ENCODE assay signal across 13 cellular contexts in the genomic region with DNA sequence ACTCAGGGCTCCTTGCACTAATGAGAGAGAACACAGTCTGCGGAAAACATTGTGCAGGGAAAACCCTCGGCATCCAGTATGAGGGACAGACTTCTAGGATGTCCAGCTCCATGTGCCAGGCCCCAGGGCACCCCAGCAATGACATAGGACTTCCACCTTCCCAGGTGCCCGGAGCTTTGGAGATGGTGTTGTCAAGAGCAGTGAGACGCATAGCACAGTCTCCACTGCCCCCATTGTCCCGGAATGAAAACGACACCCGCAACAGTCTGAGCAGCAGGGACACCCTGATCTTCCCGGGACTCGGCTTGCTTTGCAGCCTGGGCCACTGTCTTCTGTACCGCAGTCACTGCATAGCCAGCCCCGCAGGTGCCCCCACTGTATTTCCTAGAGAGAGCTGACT.
DNase-seq lines count a peak whose midpoint lies in the region; ATAC-seq, FAIRE-seq and TF ChIP-seq lines count a peak whose summit lies in the region.
"Had no signal": no experiment of that assay in that cellular context is flagged by ENCODE, and none has a peak within 500 bp of the region (broad histone marks: within the 10 kb centered on the region; RNA-seq: fewer than 3 reads in every experiment).

No MANE protein-coding gene starts in this region.

- no peaks in the 10 kb centered on the region for H3K23me2 ChIP-seq in H1 (ENCODE audit: low read depth, low read length)

- H3K4me3 Mint-ChIP-seq in GM23338, result no peak overlapping the region
- H3K4me3 Mint-ChIP-seq in stimulated activated naive B cell treated with anti-CD40 and anti-IgM and Interleukin-4, amounts not matched to agents 10 μg/mL and 1 μg/mL and 100 μg/mL, for 72 hours, result no peak overlapping the region
- H3K4me3 Mint-ChIP-seq: CD14-positive monocyte; CD8-positive, alpha-beta memory T cell had no signal

- H3K9ac ChIP-seq in H1 (replicated peaks in 1 of 4; ENCODE audit: extremely low read depth in 1 of 4, low read depth in 3 of 4, low read length in 3 of 4) (no peak overlapping the region), HepG2 (ENCODE audit: insufficient read depth, low read depth, low read length) (no peak overlapping the region)

- no peak for FAIRE-seq in H1 (lab: Jason Lieb, UNC)
- FAIRE-seq in HepG2 (lab: Jason Lieb, UNC), result no peak
- FAIRE-seq: A549, H54 had no signal

- H3K9me3 ChIP-seq in H1 (ENCODE audit: insufficient read depth in 2 of 2, low read depth in 1 of 2, low read length in 1 of 2), result no peaks in the 10 kb centered on the region
- H3K9me3 ChIP-seq in HepG2 (ENCODE audit: low read length), result no peaks in the 10 kb centered on the region; the same call in 1 of the 2 replicates
- H3K9me3 ChIP-seq: A549, BE2C had no signal

- no peak overlapping the region for H2BK120ac ChIP-seq in H1 (replicated peaks; ENCODE audit: low read depth, low read length)

- POLR2A ChIA-PET in H1 (lab: Charles Lee; ENCODE audit: partially characterized antibody) (no interaction called here), HepG2 (lab: Yijun Ruan, JAX) (no interaction called here)

- no peak overlapping the region for H3K14ac ChIP-seq in H1 (ENCODE audit: insufficient read length)

- 92% methylated on average over 11 of the region's 11 CpGs; no CpG with 5 or more reads in 1 of the 2 experiments for WGBS in H1 (ENCODE audit: extremely low coverage in 1 of 2, insufficient coverage in 1 of 2, insufficient read length in 1 of 2, insufficient replicate concordance in 2 of 2, low coverage in 1 of 2, low lambda C conversion rate in 2 of 2, missing lambda C conversion rate in 1 of 2), 2 experiments
- 66% methylated on average over 9 of the region's 11 CpGs for WGBS in HepG2 (ENCODE audit: low lambda C conversion rate)

- TF ChIP-seq CTCF in GM23338 (conservative IDR thresholded peaks at IDR 0.05; ENCODE audit: low read depth in 2 of 2), result peak in 1 of 2 experiments; percentile 52; a peak in 2 of 4 replicates
- TF ChIP-seq CTCF in H1 (IDR thresholded peaks at IDR 0.05; ENCODE audit: control extremely low read depth in 1 of 3, insufficient read depth in 1 of 3, low read depth in 1 of 3, low read length in 3 of 3), result peak; percentile 20 to 35 (median 24); a peak in 3 of 4 replicates
- TF ChIP-seq CTCF in HepG2 (CRISPR knock-in tag; IDR thresholded peaks at IDR 0.05), result peak; percentile 16; the same call in 1 of the 2 replicates

- no peaks in the 10 kb centered on the region for H3K4me1 Mint-ChIP-seq in GM23338
- H3K4me1 Mint-ChIP-seq in stimulated activated naive B cell treated with anti-CD40 and anti-IgM and Interleukin-4, amounts not matched to agents 10 μg/mL and 1 μg/mL and 100 μg/mL, for 72 hours, result no peaks in the 10 kb centered on the region
- H3K4me1 Mint-ChIP-seq: CD14-positive monocyte; CD8-positive, alpha-beta memory T cell had no signal

- no peaks in the 10 kb centered on the region for H3K36me3 ChIP-seq in GM23338 (ENCODE audit: insufficient read depth)
- H3K36me3 ChIP-seq in H1 (ENCODE audit: control insufficient read depth in 2 of 4, insufficient read depth in 4 of 4, low read length in 3 of 4), result no peaks in the 10 kb centered on the region
- no peaks in the 10 kb centered on the region for H3K36me3 ChIP-seq in HepG2 (replicated peaks in 1 of 2; ENCODE audit: control insufficient read depth in 1 of 2, insufficient read depth in 2 of 2, low read length in 2 of 2)
- H3K36me3 ChIP-seq: BE2C had no signal

- no peak overlapping the region for H3K27ac Mint-ChIP-seq in GM23338
- peak overlapping the region; percentile 34 for H3K27ac Mint-ChIP-seq in stimulated activated naive B cell treated with anti-CD40 and anti-IgM and Interleukin-4, amounts not matched to agents 10 μg/mL and 1 μg/mL and 100 μg/mL, for 72 hours
- H3K27ac Mint-ChIP-seq in activated naive CD4-positive, alpha-beta T cell treated with anti-CD3 and anti-CD28 coated beads, Interleukin-2, amount 50 U/mL, for 72 hours, result no peak overlapping the region
- H3K27ac Mint-ChIP-seq: CD8-positive, alpha-beta memory T cell had no signal

- H3K79me2 ChIP-seq in GM23338 (replicated peaks; ENCODE audit: insufficient read depth), result no peaks in the 10 kb centered on the region
- no peaks in the 10 kb centered on the region for H3K79me2 ChIP-seq in H1 (ENCODE audit: control insufficient read depth in 1 of 2, insufficient read depth in 2 of 2, low read length in 2 of 2)
- H3K79me2 ChIP-seq in HepG2 (ENCODE audit: insufficient read depth, low read length), result no peaks in the 10 kb centered on the region

- TF ChIP-seq POLR2A in H1 (IDR thresholded peaks at IDR 0.05; ENCODE audit: control extremely low read depth in 1 of 2, low read depth in 2 of 2, low read length in 2 of 2) (no peak), HepG2 (IDR thresholded peaks at IDR 0.05; ENCODE audit: insufficient read depth in 1 of 2, low read depth in 2 of 2, low read length in 2 of 2) (no peak)

- H3K27ac ChIP-seq in GM23338 (ENCODE audit: low read depth), result no peak overlapping the region
- H3K27ac ChIP-seq in H1 (ENCODE audit: low read depth, low read length), result no peak overlapping the region
- no peak overlapping the region for H3K27ac ChIP-seq in HepG2 (ENCODE audit: extremely low read length, insufficient read depth, low read length)
- H3K27ac ChIP-seq: A549 had no signal

- no peak overlapping the region for H3K4me2 ChIP-seq in GM23338
- H3K4me2 ChIP-seq in H1 (ENCODE audit: insufficient read depth in 1 of 2, low read depth in 2 of 2, low read length in 2 of 2), result no peak overlapping the region
- H3K4me2 ChIP-seq in HepG2 (ENCODE audit: low read depth, low read length), result no peak overlapping the region
- H3K4me2 ChIP-seq: A549 had no signal

- H4K8ac ChIP-seq in H1 (ENCODE audit: extremely low read depth, insufficient read depth, low read length), result no peak overlapping the region

- H2AK5ac ChIP-seq in H1 (ENCODE audit: low read depth, low read length), result no peak overlapping the region

- H3K23ac ChIP-seq in H1 (ENCODE audit: insufficient read length), result no peak overlapping the region

- ATAC-seq in GM23338 (peak; percentile 40; the same call in 1 of the 3 replicates), HepG2 (no peak), HG02981 (IDR thresholded peaks at IDR 0.05; ENCODE audit: unreplicated experiment) (no peak)
- no peak for ATAC-seq in stimulated activated naive B cell treated with anti-CD40 and anti-IgM and Interleukin-4, amounts not matched to agents 10 μg/mL and 1 μg/mL and 100 μg/mL, for 72 hours (replicated peaks)
- ATAC-seq in activated naive CD4-positive, alpha-beta T cell treated with anti-CD3 and anti-CD28 coated beads, Interleukin-2, amount 50 U/mL, for 72 hours, result no peak
- ATAC-seq: A549 had no signal

- no peaks in the 10 kb centered on the region for H3K36me3 Mint-ChIP-seq in GM23338 (ENCODE audit: low read depth)
- H3K36me3 Mint-ChIP-seq in stimulated activated naive B cell treated with anti-CD40 and anti-IgM and Interleukin-4, amounts not matched to agents 10 μg/mL and 1 μg/mL and 100 μg/mL, for 72 hours, result no peaks in the 10 kb centered on the region
- H3K36me3 Mint-ChIP-seq in activated naive CD4-positive, alpha-beta T cell treated with anti-CD3 and anti-CD28 coated beads, Interleukin-2, amount 50 U/mL, for 72 hours, result no peaks in the 10 kb centered on the region
- H3K36me3 Mint-ChIP-seq: CD14-positive monocyte; CD8-positive, alpha-beta memory T cell had no signal

- no peak overlapping the region for H2BK12ac ChIP-seq in H1 (ENCODE audit: low read depth, low read length)

- no peak overlapping the region for H2BK15ac ChIP-seq in H1 (ENCODE audit: low read length)

- H3K79me1 ChIP-seq in H1 (ENCODE audit: low read depth, low read length), result no peaks in the 10 kb centered on the region

- no peak overlapping the region for H2BK5ac ChIP-seq in H1 (ENCODE audit: low read depth, low read length)

- 0 out of 2 replicates have a peak, but pooled peaks cover 2% of the 10 kb centered on the region for H3K9me2 ChIP-seq in GM23338 (ENCODE audit: insufficient read depth)

- no peaks in the 10 kb centered on the region for H3K27me3 ChIP-seq in GM23338 (ENCODE audit: insufficient read depth)
- no peaks in the 10 kb centered on the region for H3K27me3 ChIP-seq in H1 (replicated peaks in 1 of 4; ENCODE audit: control insufficient read depth in 3 of 4, extremely low read depth in 1 of 4, insufficient read depth in 3 of 4, low read length in 3 of 4)
- no peaks in the 10 kb centered on the region for H3K27me3 ChIP-seq in HepG2 (ENCODE audit: control insufficient read depth in 1 of 2, insufficient read depth in 2 of 2, low read length in 2 of 2)
- H3K27me3 ChIP-seq: BE2C had no signal

- CTCF ChIA-PET in H1 (lab: Charles Lee; ENCODE audit: partially characterized antibody) (interaction anchor here (0.8 to 1.2 kb wide), 4 partner anchors 34 to 569 kb away, joined by 3 to 4 read pairs (median 4); no protein-coding TSS in a partner anchor), HepG2 (lab: Yijun Ruan, JAX; ENCODE audit: low intra/inter-chr PET ratio, low total read pairs) (no interaction called here)

- H2AFZ ChIP-seq in GM23338 (no peak overlapping the region), H1 (ENCODE audit: low read length) (no peak overlapping the region), HepG2 (ENCODE audit: low read length) (no peak overlapping the region)

- no peak overlapping the region for H4K91ac ChIP-seq in H1 (replicated peaks; ENCODE audit: insufficient read length, low read length)

- TF ChIP-seq RAD21 in H1 (IDR thresholded peaks at IDR 0.05 in 1 of 2, conservative IDR thresholded peaks at IDR 0.05 in 1 of 2; ENCODE audit: low read depth in 2 of 2, low read length in 2 of 2) (peak; percentile 63 to 65), HepG2 (CRISPR knock-in tag; IDR thresholded peaks at IDR 0.05) (no peak)

- H4K5ac ChIP-seq in H1 (ENCODE audit: insufficient read length, low read depth, low read length), result no peak overlapping the region

- no peak overlapping the region for H3K4ac ChIP-seq in H1 (replicated peaks; ENCODE audit: insufficient read length, low read depth, low read length)

- no peak overlapping the region for H2BK20ac ChIP-seq in H1 (ENCODE audit: low read length)

- H3K56ac ChIP-seq in H1 (replicated peaks; ENCODE audit: insufficient read length, low read depth, low read length), result no peak overlapping the region

- intact Hi-C loops in HepG2 (cut with micrococcal nuclease; ENCODE audit: unreplicated experiment), result no loop called here

- H4K20me1 ChIP-seq in GM23338 (replicated peaks; ENCODE audit: insufficient read depth) (no peaks in the 10 kb centered on the region), H1 (replicated peaks in 1 of 2; ENCODE audit: control insufficient read depth in 1 of 2, insufficient read depth in 2 of 2, low read length in 2 of 2) (no peaks in the 10 kb centered on the region), HepG2 (ENCODE audit: insufficient read depth, low read length) (no peaks in the 10 kb centered on the region)

- no peaks in the 10 kb centered on the region for H3F3A ChIP-seq in GM23338 (replicated peaks; ENCODE audit: low read depth)

- H3K4me3 ChIP-seq in GM23338 (no peak overlapping the region), H1 (ENCODE audit: extremely low read depth in 1 of 4, insufficient read depth in 2 of 4, low read depth in 3 of 4, low read length in 4 of 4) (no peak overlapping the region), HepG2 (replicated peaks in 1 of 3; ENCODE audit: insufficient read depth in 1 of 3, low read depth in 2 of 3, low read length in 3 of 3) (no peak overlapping the region)
- H3K4me3 ChIP-seq: A549 had no signal

- H3K18ac ChIP-seq in H1 (ENCODE audit: extremely low read depth, low read length), result no peak overlapping the region

- peaks cover 3% of the 10 kb centered on the region for H3K27me3 Mint-ChIP-seq in GM23338 (ENCODE audit: insufficient read depth, low read depth, poor library complexity)
- peaks cover 3 to 27% of the 10 kb centered on the region in 2 donors for H3K27me3 Mint-ChIP-seq in stimulated activated naive B cell treated with anti-CD40 and anti-IgM and Interleukin-4, amounts not matched to agents 10 μg/mL and 1 μg/mL and 100 μg/mL, for 72 hours

- H3K4me1 ChIP-seq in GM23338 (ENCODE audit: insufficient read depth) (no peaks in the 10 kb centered on the region), H1 (replicated peaks in 1 of 4; ENCODE audit: control insufficient read depth in 3 of 4, insufficient read depth in 4 of 4, low read length in 3 of 4) (no peaks in the 10 kb centered on the region), HepG2 (ENCODE audit: insufficient read depth, low read length) (peaks cover 25% of the 10 kb centered on the region)
- H3K4me1 ChIP-seq: A549, BE2C had no signal

- DNase-seq in GM23338 (ENCODE audit: low spot score) (peak; percentile 18), H1 (ENCODE audit: low read depth in 1 of 2, low spot score in 2 of 2) (no peak), HepG2 (ENCODE audit: low spot score) (no peak), NCI-H2029 (lab: John Stamatoyannopoulos, UW) (no peak)
- DNase-seq in stimulated activated naive B cell treated with anti-CD40 and anti-IgM and Interleukin-4, amounts not matched to agents 10 μg/mL and 1 μg/mL and 100 μg/mL, for 72 hours, result no peak
- DNase-seq in activated naive CD4-positive, alpha-beta T cell treated with anti-CD3 and anti-CD28 coated beads, Interleukin-2, amount 50 U/mL, for 72 hours (ENCODE audit: low spot score in 2 of 2), result no peak
- DNase-seq: BE2C; Caco-2; CD8-positive, alpha-beta memory T cell had no signal

- TF ChIP-seq EP300 in H1 (IDR thresholded peaks at IDR 0.05; ENCODE audit: borderline replicate concordance in 1 of 2, low read depth in 2 of 2, low read length in 2 of 2), result no peak
- no peak for TF ChIP-seq EP300 in HepG2 (IDR thresholded peaks at IDR 0.05; ENCODE audit: low read depth in 2 of 2, low read length in 2 of 2)
- TF ChIP-seq EP300 in HepG2 (CRISPR knock-in tag; IDR thresholded peaks at IDR 0.05; ENCODE audit: borderline replicate concordance), result no peak

- no TSS peak for BruUV-seq in HepG2 (replicated peaks; lab: Mats Ljungman, UMichigan)

- H3K9me3 Mint-ChIP-seq in GM23338, result no peaks in the 10 kb centered on the region
- H3K9me3 Mint-ChIP-seq in stimulated activated naive B cell treated with anti-CD40 and anti-IgM and Interleukin-4, amounts not matched to agents 10 μg/mL and 1 μg/mL and 100 μg/mL, for 72 hours, result no peaks in the 10 kb centered on the region
- H3K9me3 Mint-ChIP-seq in activated naive CD4-positive, alpha-beta T cell treated with anti-CD3 and anti-CD28 coated beads, Interleukin-2, amount 50 U/mL, for 72 hours, result peaks cover 0 to 8% of the 10 kb centered on the region in 2 donors

- in situ Hi-C loops in HepG2 (cut with HindIII; ENCODE audit: extremely low pct_ligation_motif_present, low pct_unique_long_range_greater_than_20kb), result no loop called here
